21 cellular contexts compared by ENCODE assay signal in the genomic region with DNA sequence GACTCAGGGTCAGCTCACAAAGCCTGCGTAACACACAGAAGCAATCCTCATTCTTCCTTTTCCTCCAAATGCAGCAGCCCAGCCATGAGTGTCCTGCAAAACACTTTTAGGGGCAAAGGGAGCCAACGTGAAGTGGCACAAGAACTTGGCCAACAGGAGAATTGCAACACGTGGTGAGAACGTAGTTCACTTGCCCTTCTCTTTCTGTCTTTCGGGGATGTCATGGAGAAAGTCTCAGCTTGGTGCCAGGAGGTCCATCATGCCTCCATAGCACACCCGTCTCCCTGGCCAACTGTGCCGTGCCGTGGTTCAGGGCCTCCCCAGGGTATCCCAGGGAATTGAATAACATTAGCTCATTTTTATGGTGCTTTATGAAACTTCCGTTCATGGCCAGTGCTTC.
"Had no signal": no experiment of that assay in that cellular context is flagged by ENCODE, and none has a peak within 500 bp of the region (broad histone marks: within the 10 kb centered on the region; RNA-seq: fewer than 3 reads in every experiment).

No MANE protein-coding gene starts in this region.

- H3K36me3 ChIP-seq: esophagus squamous epithelium, right atrium auricular region, spleen, vagina had no signal

- ATAC-seq: activated CD4-positive, CD25-positive, alpha-beta regulatory T cell treated with anti-CD3 and anti-CD28 coated beads, Interleukin-2, amount 50 U/mL, for 24 hours; naive thymus-derived CD8-positive, alpha-beta T cell had no signal

- H3K9me3 ChIP-seq: esophagus squamous epithelium, right atrium auricular region, spleen, vagina had no signal

- H3K4me3 ChIP-seq: esophagus squamous epithelium, right atrium auricular region, spleen, vagina had no signal

- H3K27me3 ChIP-seq: right atrium auricular region, vagina had no signal

- FAIRE-seq: islet of Langerhans, TTC549 had no signal

- H3K4me1 ChIP-seq: right atrium auricular region, vagina had no signal

- H3K27ac ChIP-seq: esophagus squamous epithelium, right atrium auricular region, spleen, vagina, VCaP had no signal

- DNase-seq: activated CD4-positive, alpha-beta memory T cell treated with anti-CD3 and anti-CD28 coated beads, Interleukin-2, amount 10 ng/mL, durations not matched to agents 7 days and 5 days; activated CD4-positive, alpha-beta T cell treated with anti-CD3 and anti-CD28 coated beads, Interleukin-2, amount 10 ng/mL, durations not matched to agents 24 days and 14 days; activated CD8-positive, alpha-beta memory T cell treated with anti-CD3 and anti-CD28 coated beads, Interleukin-2, amount 50 U/mL, for 48 hours; activated gamma-delta T cell; activated naive CD4-positive, alpha-beta T cell treated with anti-CD3 and anti-CD28 coated beads, Interleukin-2, amount 10 ng/mL, durations not matched to agents 7 days and 5 days; activated naive CD8-positive, alpha-beta T cell treated with anti-CD3 and anti-CD28 coated beads, Interleukin-2, amount 10 ng/mL, durations not matched to agents 7 days and 5 days; activated T-cell treated with anti-CD3 and anti-CD28 coated beads, Interleukin-2, amount 50 U/mL, for 24 hours; caudate nucleus; endodermal cell; esophagus squamous epithelium; foreskin melanocyte; naive thymus-derived CD8-positive, alpha-beta T cell; nucleus accumbens; spleen; stimulated activated naive CD4-positive, alpha-beta T cell had no signal
